ENCODE assay signal across 20 cellular contexts in the genomic region with DNA sequence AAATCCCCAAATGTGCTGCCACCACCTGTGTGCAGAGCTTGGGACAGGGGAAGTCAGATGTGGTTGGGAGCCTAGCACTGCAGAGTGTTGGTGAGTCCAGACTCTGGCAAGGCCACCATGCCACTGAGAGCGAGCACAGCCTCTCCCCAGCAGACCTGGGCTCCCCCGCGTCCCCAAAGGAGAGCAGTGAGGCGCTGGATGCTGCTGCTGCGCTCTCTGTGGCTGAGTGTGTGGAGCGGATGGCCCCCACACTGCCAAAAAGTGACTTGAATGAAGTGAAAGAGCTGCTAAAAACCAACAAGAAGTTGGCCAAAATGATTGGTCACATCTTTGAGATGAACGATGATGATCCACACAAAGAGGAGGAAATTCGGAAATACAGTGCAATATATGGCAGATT.
"Had no signal": no experiment of that assay in that cellular context is flagged by ENCODE, and none has a peak within 500 bp of the region (broad histone marks: within the 10 kb centered on the region; RNA-seq: fewer than 3 reads in every experiment).

No MANE protein-coding gene starts in this region.

- H3K9me3 Mint-ChIP-seq: activated naive CD8-positive, alpha-beta T cell treated with anti-CD3 and anti-CD28 coated beads, Interleukin-2, amount 10 ng/mL, durations not matched to agents 7 days and 5 days; endodermal cell; natural killer cell treated with Interleukin-12 subunit alpha and Interleukin-12 subunit beta and Interleukin-15 and Interleukin-18, amount 100 ng/mL, for 72 hours; stimulated activated naive B cell treated with anti-CD40 and anti-IgM and Interleukin-4, amounts not matched to agents 10 μg/mL and 1 μg/mL and 100 μg/mL, for 72 hours; T-cell had no signal

- H3K4me3 Mint-ChIP-seq: activated naive CD8-positive, alpha-beta T cell treated with anti-CD3 and anti-CD28 coated beads, Interleukin-2, amount 10 ng/mL, durations not matched to agents 7 days and 5 days; endodermal cell; natural killer cell treated with Interleukin-12 subunit alpha and Interleukin-12 subunit beta and Interleukin-15 and Interleukin-18, amount 100 ng/mL, for 72 hours; stimulated activated naive B cell treated with anti-CD40 and anti-IgM and Interleukin-4, amounts not matched to agents 10 μg/mL and 1 μg/mL and 100 μg/mL, for 72 hours; T-cell had no signal

- H3K27me3 Mint-ChIP-seq: activated naive CD8-positive, alpha-beta T cell treated with anti-CD3 and anti-CD28 coated beads, Interleukin-2, amount 10 ng/mL, durations not matched to agents 7 days and 5 days; natural killer cell treated with Interleukin-12 subunit alpha and Interleukin-12 subunit beta and Interleukin-15 and Interleukin-18, amount 100 ng/mL, for 72 hours; stimulated activated naive B cell treated with anti-CD40 and anti-IgM and Interleukin-4, amounts not matched to agents 10 μg/mL and 1 μg/mL and 100 μg/mL, for 72 hours; T-cell had no signal

- H3K4me3 ChIP-seq: dorsolateral prefrontal cortex, lower lobe of right lung, sigmoid colon, thoracic aorta, upper lobe of right lung had no signal

- H3K36me3 Mint-ChIP-seq: natural killer cell treated with Interleukin-12 subunit alpha and Interleukin-12 subunit beta and Interleukin-15 and Interleukin-18, amount 100 ng/mL, for 72 hours had no signal

- DNase-seq: activated CD4-positive, alpha-beta T cell treated with anti-CD3 and anti-CD28 coated beads, Interleukin-2, amount 50 U/mL, for 1 hour; activated naive CD4-positive, alpha-beta T cell treated with Interleukin-2 at 50 U/mL for 16 hours; activated naive CD8-positive, alpha-beta T cell treated with anti-CD3 and anti-CD28 coated beads, Interleukin-2, amount 10 ng/mL, durations not matched to agents 7 days and 5 days; amygdala; caudate nucleus; dorsolateral prefrontal cortex; endodermal cell; foreskin keratinocyte; hippocampal formation; left colon; lower lobe of right lung; nucleus accumbens; sigmoid colon; stimulated activated CD4-positive, alpha-beta T cell treated with anti-CD3 and anti-CD28 coated beads, Interleukin-4, amount 100 ng/mL, for 4 hours; stimulated activated naive B cell treated with anti-CD40 and anti-IgM and Interleukin-4, amounts not matched to agents 10 μg/mL and 1 μg/mL and 100 μg/mL, for 72 hours; T-cell; T-helper 9 cell; upper lobe of right lung had no signal

- H3K27ac ChIP-seq: foreskin keratinocyte, lower lobe of right lung, sigmoid colon, thoracic aorta, upper lobe of right lung had no signal

- H3K36me3 ChIP-seq: sigmoid colon had no signal

- H3K9me3 ChIP-seq: lower lobe of right lung, sigmoid colon, thoracic aorta, upper lobe of right lung had no signal

- H3K27ac Mint-ChIP-seq: activated naive CD8-positive, alpha-beta T cell treated with anti-CD3 and anti-CD28 coated beads, Interleukin-2, amount 10 ng/mL, durations not matched to agents 7 days and 5 days; endodermal cell; natural killer cell treated with Interleukin-12 subunit alpha and Interleukin-12 subunit beta and Interleukin-15 and Interleukin-18, amount 100 ng/mL, for 72 hours; stimulated activated naive B cell treated with anti-CD40 and anti-IgM and Interleukin-4, amounts not matched to agents 10 μg/mL and 1 μg/mL and 100 μg/mL, for 72 hours; T-cell had no signal

- H3K27me3 ChIP-seq: dorsolateral prefrontal cortex, foreskin keratinocyte, sigmoid colon, upper lobe of right lung had no signal

- ATAC-seq: foreskin keratinocyte; left colon; lower lobe of right lung; natural killer cell treated with Interleukin-12 subunit alpha and Interleukin-12 subunit beta and Interleukin-15 and Interleukin-18, amount 100 ng/mL, for 72 hours; stimulated activated naive B cell treated with anti-CD40 and anti-IgM and Interleukin-4, amounts not matched to agents 10 μg/mL and 1 μg/mL and 100 μg/mL, for 72 hours; upper lobe of right lung had no signal
